Comparison of ENCODE assay signal across 23 cellular contexts in genomic region chr5:120818128-120818527, GRCh38.
"Had no signal": no experiment of that assay in that cellular context is flagged by ENCODE, and none has a peak within 500 bp of the region (broad histone marks: within the 10 kb centered on the region; RNA-seq: fewer than 3 reads in every experiment).

No MANE protein-coding gene starts in this region.

- H3K4me1 ChIP-seq: gastroesophageal sphincter, pancreas, psoas muscle, right atrium auricular region, stomach, suprapubic skin, uterus had no signal

- DNase-seq: activated CD4-positive, alpha-beta memory T cell treated with anti-CD3 and anti-CD28 coated beads, Interleukin-2, amount 10 ng/mL, durations not matched to agents 7 days and 5 days; activated CD4-positive, alpha-beta T cell treated with anti-CD3 and anti-CD28 coated beads, Interleukin-2, amount 10 ng/mL, durations not matched to agents 24 days and 14 days; activated effector memory CD4-positive, alpha-beta T cell treated with Interleukin-2 at 50 U/mL for 16 hours; activated naive CD4-positive, alpha-beta T cell treated with anti-CD3 and anti-CD28 coated beads for 36 hours; activated naive CD8-positive, alpha-beta T cell treated with anti-CD3 and anti-CD28 coated beads, Interleukin-2, amount 10 ng/mL, durations not matched to agents 7 days and 5 days; activated T-cell treated with anti-CD3 and anti-CD28 coated beads, Interleukin-2, amount 50 U/mL, for 72 hours; amniotic stem cell; head of caudate nucleus; hypothalamus; left cardiac atrium; pancreas; psoas muscle; stimulated activated CD4-positive, alpha-beta T cell treated with anti-CD3 and anti-CD28 coated beads, Interleukin-1b, Interleukin-23, amount 100 ng/mL, for 48 hours; stomach; trophoblast cell; uterus had no signal

- H3K27me3 Mint-ChIP-seq: activated CD4-positive, alpha-beta memory T cell treated with anti-CD3 and anti-CD28 coated beads, Interleukin-2, amount 10 ng/mL, durations not matched to agents 7 days and 5 days; activated CD4-positive, alpha-beta T cell treated with anti-CD3 and anti-CD28 coated beads, Interleukin-2, amount 10 ng/mL, durations not matched to agents 24 days and 14 days; activated naive CD8-positive, alpha-beta T cell treated with anti-CD3 and anti-CD28 coated beads, Interleukin-2, amount 10 ng/mL, durations not matched to agents 7 days and 5 days; stimulated activated memory B cell treated with anti-CD40 and anti-IgM and Interleukin-4, amounts not matched to agents 10 μg/mL and 1 μg/mL and 100 μg/mL, for 72 hours had no signal

- ATAC-seq: activated T-cell treated with anti-CD3 and anti-CD28 coated beads, Interleukin-2, amount 50 U/mL, for 72 hours; gastroesophageal sphincter; left cardiac atrium; pancreas; psoas muscle; stimulated activated memory B cell treated with anti-CD40 and anti-IgM and Interleukin-4, amounts not matched to agents 10 μg/mL and 1 μg/mL and 100 μg/mL, for 72 hours had no signal

- H3K36me3 ChIP-seq: gastroesophageal sphincter, neutrophil, pancreas, right atrium auricular region, stomach, suprapubic skin, uterus had no signal

- H3K27me3 ChIP-seq: gastroesophageal sphincter, neutrophil, pancreas, right atrium auricular region, stomach, suprapubic skin, uterus had no signal

- H3K4me1 Mint-ChIP-seq: activated CD4-positive, alpha-beta memory T cell treated with anti-CD3 and anti-CD28 coated beads, Interleukin-2, amount 10 ng/mL, durations not matched to agents 7 days and 5 days; activated CD4-positive, alpha-beta T cell treated with anti-CD3 and anti-CD28 coated beads, Interleukin-2, amount 10 ng/mL, durations not matched to agents 24 days and 14 days; activated naive CD8-positive, alpha-beta T cell treated with anti-CD3 and anti-CD28 coated beads, Interleukin-2, amount 10 ng/mL, durations not matched to agents 7 days and 5 days; nephron; stimulated activated memory B cell treated with anti-CD40 and anti-IgM and Interleukin-4, amounts not matched to agents 10 μg/mL and 1 μg/mL and 100 μg/mL, for 72 hours had no signal

- H3K4me3 Mint-ChIP-seq: activated CD4-positive, alpha-beta memory T cell treated with anti-CD3 and anti-CD28 coated beads, Interleukin-2, amount 10 ng/mL, durations not matched to agents 7 days and 5 days; activated CD4-positive, alpha-beta T cell treated with anti-CD3 and anti-CD28 coated beads, Interleukin-2, amount 10 ng/mL, durations not matched to agents 24 days and 14 days; activated naive CD4-positive, alpha-beta T cell treated with anti-CD3 and anti-CD28 coated beads for 36 hours; activated naive CD8-positive, alpha-beta T cell treated with anti-CD3 and anti-CD28 coated beads, Interleukin-2, amount 10 ng/mL, durations not matched to agents 7 days and 5 days; activated T-cell treated with anti-CD3 and anti-CD28 coated beads, Interleukin-2, amount 50 U/mL, for 72 hours; nephron; stimulated activated memory B cell treated with anti-CD40 and anti-IgM and Interleukin-4, amounts not matched to agents 10 μg/mL and 1 μg/mL and 100 μg/mL, for 72 hours had no signal

- H3K27ac Mint-ChIP-seq: activated CD4-positive, alpha-beta memory T cell treated with anti-CD3 and anti-CD28 coated beads, Interleukin-2, amount 10 ng/mL, durations not matched to agents 7 days and 5 days; activated CD4-positive, alpha-beta T cell treated with anti-CD3 and anti-CD28 coated beads, Interleukin-2, amount 10 ng/mL, durations not matched to agents 24 days and 14 days; activated naive CD4-positive, alpha-beta T cell treated with anti-CD3 and anti-CD28 coated beads for 36 hours; activated naive CD8-positive, alpha-beta T cell treated with anti-CD3 and anti-CD28 coated beads, Interleukin-2, amount 10 ng/mL, durations not matched to agents 7 days and 5 days; activated T-cell treated with anti-CD3 and anti-CD28 coated beads, Interleukin-2, amount 50 U/mL, for 72 hours; nephron; stimulated activated memory B cell treated with anti-CD40 and anti-IgM and Interleukin-4, amounts not matched to agents 10 μg/mL and 1 μg/mL and 100 μg/mL, for 72 hours had no signal

- H3K9me3 ChIP-seq: neutrophil, pancreas, psoas muscle, right atrium auricular region, suprapubic skin, uterus had no signal

- H3K4me3 ChIP-seq: coronary artery, gastroesophageal sphincter, pancreas, psoas muscle, right atrium auricular region, stomach, suprapubic skin, uterus had no signal

- H3K36me3 Mint-ChIP-seq: activated naive CD8-positive, alpha-beta T cell treated with anti-CD3 and anti-CD28 coated beads, Interleukin-2, amount 10 ng/mL, durations not matched to agents 7 days and 5 days; stimulated activated memory B cell treated with anti-CD40 and anti-IgM and Interleukin-4, amounts not matched to agents 10 μg/mL and 1 μg/mL and 100 μg/mL, for 72 hours had no signal

- H3K27ac ChIP-seq: coronary artery, gastroesophageal sphincter, neutrophil, pancreas, psoas muscle, right atrium auricular region, stomach, suprapubic skin, uterus had no signal
